Comparison of ENCODE assay signal across 8 cellular contexts in genomic region chr17:44007346-44008204, GRCh38. TPM values are rescaled to one million over a fixed set of nuclear protein-coding genes. Genes with fewer than 3 reads are reported as not detected.
DNase-seq lines count a peak whose midpoint lies in the region; ATAC-seq, FAIRE-seq and TF ChIP-seq lines count a peak whose summit lies in the region.

No MANE protein-coding gene starts in this region.

- ATAC-seq in WTC11 = peak; percentile 0
- peak; percentile 11 for ATAC-seq in left ventricle myocardium superior

- H3K4me3 Mint-ChIP-seq in activated naive CD4-positive, alpha-beta T cell treated with anti-CD3 and anti-CD28 coated beads for 36 hours = peak overlapping the region; percentile 81
- H3K4me3 Mint-ChIP-seq in WTC11 = peak overlapping the region; percentile 92

- H3K4me1 ChIP-seq in small intestine (ENCODE audit: control insufficient read depth in 2 of 2, insufficient read depth in 1 of 2, low read depth in 1 of 2, low read length in 1 of 2) = peaks cover 5 to 7% of the 10 kb centered on the region in 2 donors

- peaks cover 0 to 8% of the 10 kb centered on the region in 2 donors for H3K36me3 ChIP-seq in small intestine (ENCODE audit: control insufficient read depth in 2 of 2, insufficient read depth in 2 of 2, low read length in 2 of 2)

- WGBS in small intestine, 3 donors = 20 to 60% (median 34%) methylated on average over 31 to 37 of the region's 37 CpGs

- H3K27ac ChIP-seq in small intestine (ENCODE audit: low read depth in 1 of 2, low read length in 1 of 2) = peak overlapping the region in 1 of 2 donors; percentile 56

- DNase-seq in activated naive CD4-positive, alpha-beta T cell treated with anti-CD3 and anti-CD28 coated beads for 36 hours = peak; percentile 28
- no peak for DNase-seq in activated naive CD4-positive, alpha-beta T cell treated with Interleukin-2 at 50 U/mL for 16 hours
- DNase-seq in WTC11 (ENCODE audit: low spot score) (no peak), left ventricle myocardium superior (no peak), small intestine (no peak), GOT3 (lab: John Stamatoyannopoulos, UW) (no peak), middle frontal gyrus (ENCODE audit: extremely low spot score, low spot score) (no peak), SHP77 (lab: John Stamatoyannopoulos, UW) (no peak)

- peaks cover 18% of the 10 kb centered on the region for H3K27me3 Mint-ChIP-seq in activated naive CD4-positive, alpha-beta T cell treated with anti-CD3 and anti-CD28 coated beads for 36 hours (ENCODE audit: low read depth)
- peaks cover 23% of the 10 kb centered on the region for H3K27me3 Mint-ChIP-seq in WTC11 (ENCODE audit: low read depth)

- FAIRE-seq in small intestine (lab: Jason Lieb, UNC) = no peak

- peaks cover 30% of the 10 kb centered on the region for H3K4me1 Mint-ChIP-seq in activated naive CD4-positive, alpha-beta T cell treated with anti-CD3 and anti-CD28 coated beads for 36 hours (ENCODE audit: low read depth)
- peaks cover 17% of the 10 kb centered on the region for H3K4me1 Mint-ChIP-seq in WTC11

- H3K9me3 ChIP-seq in small intestine (ENCODE audit: control insufficient read depth, low read depth) = no peaks in the 10 kb centered on the region

- H3K27ac Mint-ChIP-seq in activated naive CD4-positive, alpha-beta T cell treated with anti-CD3 and anti-CD28 coated beads for 36 hours = peak overlapping the region; percentile 48
- peak overlapping the region; percentile 72; the same call in 1 of the 2 replicates for H3K27ac Mint-ChIP-seq in WTC11

- peak overlapping the region; percentile 45 to 89 for H3K4me3 ChIP-seq in small intestine (ENCODE audit: low read depth in 1 of 2, low read length in 2 of 2)

- intact Hi-C loops in activated naive CD4-positive, alpha-beta T cell treated with anti-CD3 and anti-CD28 coated beads for 36 hours (cut with micrococcal nuclease) = loop anchor here (1.0 to 5.0 kb wide), 4 partner anchors 35 to 288 kb away; partner anchors contain the start of genes HDAC5 and HROB
- intact Hi-C loops in left ventricle myocardium superior (cut with micrococcal nuclease) = no loop called here

- peaks cover 6% of the 10 kb centered on the region for H3K36me3 Mint-ChIP-seq in activated naive CD4-positive, alpha-beta T cell treated with anti-CD3 and anti-CD28 coated beads for 36 hours (ENCODE audit: low read depth)
- peaks cover 10% of the 10 kb centered on the region; the same call in 1 of the 2 replicates for H3K36me3 Mint-ChIP-seq in WTC11

- no peaks in the 10 kb centered on the region for H3K9me3 Mint-ChIP-seq in activated naive CD4-positive, alpha-beta T cell treated with anti-CD3 and anti-CD28 coated beads for 36 hours
- no peaks in the 10 kb centered on the region for H3K9me3 Mint-ChIP-seq in WTC11

- POLR2A ChIA-PET in WTC11 (lab: Charles Lee) = interaction anchor here (1.4 kb wide), 1 partner anchor 215 kb away, joined by 3 read pairs; no protein-coding TSS in a partner anchor

- H3K27me3 ChIP-seq in small intestine (ENCODE audit: control insufficient read depth in 2 of 2, insufficient read depth in 2 of 2, low read length in 2 of 2) = peaks cover 0 to 2% of the 10 kb centered on the region in 2 donors

- CTCF ChIA-PET in activated naive CD4-positive, alpha-beta T cell treated with anti-CD3 and anti-CD28 coated beads for 36 hours (lab: Charles Lee) = interaction anchor here (1.1 to 1.2 kb wide), 3 partner anchors 12 to 98 kb away, joined by 5 to 7 read pairs (median 5); no protein-coding TSS in a partner anchor
- CTCF ChIA-PET in WTC11 (lab: Charles Lee) = interaction anchor here (0.7 to 7.0 kb wide), 22 partner anchors 10 to 338 kb away, joined by 3 to 74 read pairs (median 7); partner anchors contain the start of genes GRN, HDAC5, MPP2 and PPY

- no peak for TF ChIP-seq CTCF in WTC11 (IDR thresholded peaks at IDR 0.05)

TF ChIP-seq in WTC11, 78 proteins besides CTCF, POLR2A, EP300 and RAD21 (continues in another document):
- TF ChIP-seq HMGXB4 (CRISPR knock-in tag; IDR thresholded peaks at IDR 0.05) (no peak), SMAD4 (CRISPR knock-in tag; IDR thresholded peaks at IDR 0.05) (no peak), SMAD3 (CRISPR knock-in tag; IDR thresholded peaks at IDR 0.05; ENCODE audit: borderline replicate concordance) (0 out of 2 replicates have a peak, but pooled peaks have one; percentile 27), CBFB (CRISPR knock-in tag; IDR thresholded peaks at IDR 0.05; ENCODE audit: low read depth) (0 out of 2 replicates have a peak, but pooled peaks have one; percentile 34), ELF4 (CRISPR knock-in tag; IDR thresholded peaks at IDR 0.05; ENCODE audit: low read depth) (no peak), TP53 (CRISPR knock-in tag; IDR thresholded peaks at IDR 0.05) (no peak), GABPB1 (CRISPR knock-in tag; IDR thresholded peaks at IDR 0.05) (no peak), ZNF281 (CRISPR knock-in tag; IDR thresholded peaks at IDR 0.05) (no peak), PRRX2 (CRISPR knock-in tag; IDR thresholded peaks at IDR 0.05) (no peak), MAX (CRISPR knock-in tag; IDR thresholded peaks at IDR 0.05) (no peak)

RNA-seq across cellular contexts. Expression of gene NAGS, which starts 3.2 kb away (rescaled TPM):
- under 1 TPM; 0.17 to 0.31 TPM for total RNA-seq in activated naive CD4-positive, alpha-beta T cell treated with anti-CD3 and anti-CD28 coated beads for 36 hours
- total RNA-seq in WTC11 (2021) (6.1 to 8.6 TPM (median 7.6 TPM) in 3 replicates), left ventricle myocardium superior (0.57 TPM)
- 10 to 100 TPM; 16.8 to 58.6 (median 54.9) TPM for polyA plus RNA-seq in small intestine

RNA-seq across cellular contexts. Expression of gene TMEM101, which starts 7.2 kb away (rescaled TPM):
- total RNA-seq in activated naive CD4-positive, alpha-beta T cell treated with anti-CD3 and anti-CD28 coated beads for 36 hours = 10 to 100 TPM; 25.6 to 26.7 TPM
- total RNA-seq in WTC11 (2021) (32.1 to 36.3 TPM (median 32.7 TPM) in 3 replicates), left ventricle myocardium superior (20.7 TPM)
- 10 to 100 TPM; 11.3 to 47.5 (median 12.5) TPM for polyA plus RNA-seq in small intestine

RNA-seq across cellular contexts. Expression of gene PYY, which starts 53.8 kb away (rescaled TPM):
- total RNA-seq in activated naive CD4-positive, alpha-beta T cell treated with anti-CD3 and anti-CD28 coated beads for 36 hours = not detected
- total RNA-seq in WTC11 (2021) (0.72 to 1.1 TPM (median 0.94 TPM) in 3 replicates), left ventricle myocardium superior (not detected)
- 10 to 100 TPM in 1 of 3 donors, 1 to 10 TPM in 1, not detected in 1; 1.8 to 10.5 TPM for polyA plus RNA-seq in small intestine

RNA-seq across cellular contexts. Expression of gene LSM12, which starts 58.9 kb away (rescaled TPM):
- 10 to 100 TPM; 79.8 to 83.9 TPM for total RNA-seq in activated naive CD4-positive, alpha-beta T cell treated with anti-CD3 and anti-CD28 coated beads for 36 hours
- total RNA-seq in WTC11 (2021) (96.8 to 102 TPM (median 98.0 TPM) in 3 replicates), left ventricle myocardium superior (58.2 TPM)
- 10 to 100 TPM; 24.8 to 36.4 (median 26.5) TPM for polyA plus RNA-seq in small intestine
